20 cellular contexts compared by ENCODE assay signal in genomic region chr19:40525234-40526051, GRCh38. TPM values are rescaled to one million over a fixed set of nuclear protein-coding genes. Genes with fewer than 3 reads are reported as not detected.
A peak's percentile ranks its signal among the peaks of the same experiment; 100 is the strongest.
DNase-seq lines count a peak whose midpoint lies in the region; FAIRE-seq and TF ChIP-seq lines count a peak whose summit lies in the region.
"Had no signal": no experiment of that assay in that cellular context is flagged by ENCODE, and none has a peak within 500 bp of the region (broad histone marks: within the 10 kb centered on the region; RNA-seq: fewer than 3 reads in every experiment).

No MANE protein-coding gene starts in this region.

- H3K4me3 Mint-ChIP-seq in astrocyte (ENCODE audit: unreplicated experiment) = peak overlapping the region; percentile 42
- H3K4me3 Mint-ChIP-seq: CD4-positive, CD25-positive, alpha-beta regulatory T cell; HFFc6 had no signal

- TF ChIP-seq RAD21 in SK-N-SH (IDR thresholded peaks at IDR 0.05; ENCODE audit: low read length) = no peak

- H4K20me1 ChIP-seq in Karpas-422 (ENCODE audit: insufficient read depth, low read depth, low read length) (no peaks in the 10 kb centered on the region), astrocyte (ENCODE audit: insufficient read depth, low read length) (no peaks in the 10 kb centered on the region), osteoblast (ENCODE audit: insufficient read depth, low read length) (no peaks in the 10 kb centered on the region), SK-N-SH (ENCODE audit: insufficient read depth) (no peaks in the 10 kb centered on the region)

- WGBS in lower leg skin, 2 donors = 63 to 69% methylated on average over 12 of the region's 12 CpGs
- 51% methylated on average over 12 of the region's 12 CpGs for WGBS in SK-N-SH (ENCODE audit: low lambda C conversion rate)

- H3K79me2 ChIP-seq in Karpas-422 (ENCODE audit: low read length) (no peaks in the 10 kb centered on the region), astrocyte (ENCODE audit: insufficient read depth, low read length) (no peaks in the 10 kb centered on the region), osteoblast (ENCODE audit: insufficient read depth, low read length) (no peaks in the 10 kb centered on the region), SK-N-SH (ENCODE audit: insufficient read depth) (no peaks in the 10 kb centered on the region)

- H3K27me3 ChIP-seq in Karpas-422 (ENCODE audit: low read length) (no peaks in the 10 kb centered on the region), astrocyte (ENCODE audit: insufficient read depth, low read length) (peaks cover 5% of the 10 kb centered on the region), osteoblast (ENCODE audit: insufficient read depth, low read length) (peaks cover 6% of the 10 kb centered on the region), SK-N-SH (ENCODE audit: insufficient read depth) (no peaks in the 10 kb centered on the region)

- no peaks in the 10 kb centered on the region for H3K4me1 Mint-ChIP-seq in astrocyte (ENCODE audit: low read depth, unreplicated experiment)

- TF ChIP-seq EP300 in SK-N-SH (IDR thresholded peaks at IDR 0.05; ENCODE audit: borderline replicate concordance in 1 of 2, low read depth in 1 of 2, low read length in 1 of 2) = no peak

- POLR2A ChIA-PET in SK-N-SH (lab: Yijun Ruan, JAX) = interaction anchor here (0.5 to 0.7 kb wide), 3 partner anchors 130 to 1802 kb away, joined by 3 to 4 read pairs (median 3); no protein-coding TSS in a partner anchor

- TF ChIP-seq CTCF in astrocyte (IDR thresholded peaks at IDR 0.05; ENCODE audit: insufficient read depth, low read depth, low read length) (no peak), osteoblast (IDR thresholded peaks at IDR 0.05; ENCODE audit: extremely low read depth, low read depth, low read length) (no peak), lower leg skin (IDR thresholded peaks at IDR 0.05) (no peak), SK-N-SH (IDR thresholded peaks at IDR 0.05) (no peak)

- no peaks in the 10 kb centered on the region for H3K36me3 ChIP-seq in Karpas-422 (ENCODE audit: insufficient read depth, low read length)
- no peaks in the 10 kb centered on the region for H3K36me3 ChIP-seq in astrocyte (ENCODE audit: insufficient read depth, low read length)
- H3K36me3 ChIP-seq in osteoblast (ENCODE audit: insufficient read depth, low read length) = no peaks in the 10 kb centered on the region
- no peaks in the 10 kb centered on the region for H3K36me3 ChIP-seq in SK-N-SH (replicated peaks in 1 of 2; ENCODE audit: control insufficient read depth in 1 of 2, insufficient read depth in 2 of 2, low read length in 1 of 2)

- H3K4me3 ChIP-seq in Karpas-422 (ENCODE audit: low read length) (no peak overlapping the region), astrocyte (ENCODE audit: insufficient read depth, low read depth, low read length) (no peak overlapping the region), osteoblast (ENCODE audit: insufficient read depth, low read length) (no peak overlapping the region), lower leg skin (ENCODE audit: low read depth, poor library complexity, severe bottlenecking) (no peak overlapping the region), SK-N-SH (ENCODE audit: low read depth in 2 of 2, low read length in 1 of 2) (no peak overlapping the region)
- H3K4me3 ChIP-seq: SK-N-MC had no signal

- DNase-seq in Karpas-422 = no peak
- no peak for DNase-seq in astrocyte (ENCODE audit: low read depth)
- peak; percentile 18 for DNase-seq in kidney tubule cell (ENCODE audit: low spot score)
- DNase-seq in osteoblast (ENCODE audit: insufficient read length, low spot score, missing footprints) = peak; percentile 79
- no peak for DNase-seq in lower leg skin (ENCODE audit: low spot score in 2 of 2)
- no peak for DNase-seq in SK-N-SH
- DNase-seq in D341Med (ENCODE audit: low spot score) = no peak
- DNase-seq: CD4-positive, CD25-positive, alpha-beta regulatory T cell; DMS 273 treated with DMSO at 0.1 percent for 48 hours; DMS79 treated with DMSO at 0.1 percent for 48 hours; HFFc6; KG1; NCI-H1105 treated with DMSO at 0.1 percent for 48 hours; NCI-H2029 treated with DMSO at 0.1 percent for 48 hours; NCI-H345; NCI-H524; NCI-H774; Right ventricle myocardium superior had no signal

- H3K9me2 ChIP-seq in Karpas-422 (replicated peaks; ENCODE audit: insufficient read depth, low read length) (no peaks in the 10 kb centered on the region), SK-N-SH (no peaks in the 10 kb centered on the region)

- CTCF ChIA-PET in SK-N-SH (lab: Yijun Ruan, JAX) = interaction anchor here (0.8 to 2.7 kb wide), 3 partner anchors 75 to 109 kb away, joined by 3 to 7 read pairs (median 3); no protein-coding TSS in a partner anchor

- no peak overlapping the region for H2AFZ ChIP-seq in Karpas-422 (ENCODE audit: low read length)
- H2AFZ ChIP-seq in astrocyte (ENCODE audit: low read depth, low read length) = no peak overlapping the region
- no peak overlapping the region for H2AFZ ChIP-seq in osteoblast (ENCODE audit: low read length)
- no peak overlapping the region for H2AFZ ChIP-seq in SK-N-SH (ENCODE audit: low read depth)

- H3K27ac ChIP-seq in Karpas-422 (ENCODE audit: low read length) (no peak overlapping the region), astrocyte (ENCODE audit: low read depth, low read length) (no peak overlapping the region), osteoblast (ENCODE audit: low read depth, low read length) (no peak overlapping the region), SK-N-SH (ENCODE audit: low read depth in 2 of 2, low read length in 1 of 2) (no peak overlapping the region)
- H3K27ac ChIP-seq: SK-N-MC had no signal

- H3F3A ChIP-seq in SK-N-SH (replicated peaks; ENCODE audit: insufficient read depth) = no peaks in the 10 kb centered on the region

- peak overlapping the region; percentile 43 for H3K27ac Mint-ChIP-seq in astrocyte (ENCODE audit: unreplicated experiment)
- H3K27ac Mint-ChIP-seq: HFFc6 had no signal

- H3K4me2 ChIP-seq in Karpas-422 (ENCODE audit: low read depth, low read length, poor library complexity, severe bottlenecking) = peak overlapping the region; percentile 26
- H3K4me2 ChIP-seq in astrocyte (ENCODE audit: low read length) = no peak overlapping the region
- no peak overlapping the region for H3K4me2 ChIP-seq in osteoblast (ENCODE audit: insufficient read depth, low read length)
- no peak overlapping the region for H3K4me2 ChIP-seq in SK-N-SH

- peaks cover 1% of the 10 kb centered on the region for H3K36me3 Mint-ChIP-seq in astrocyte (ENCODE audit: low read depth, unreplicated experiment)

- no peak for FAIRE-seq in astrocyte (lab: Jason Lieb, UNC)
- FAIRE-seq: H54 had no signal

- no peak for TF ChIP-seq POLR2A in lower leg skin (IDR thresholded peaks at IDR 0.05)

- H3K27me3 Mint-ChIP-seq in astrocyte (ENCODE audit: low read depth, unreplicated experiment) = peaks cover 42% of the 10 kb centered on the region

- peaks cover 35% of the 10 kb centered on the region for H3K4me1 ChIP-seq in Karpas-422 (ENCODE audit: low read length)
- H3K4me1 ChIP-seq in astrocyte (ENCODE audit: insufficient read depth, low read length) = peaks cover 5% of the 10 kb centered on the region
- peaks cover 6% of the 10 kb centered on the region for H3K4me1 ChIP-seq in osteoblast (ENCODE audit: insufficient read depth, low read length)
- peaks cover 0 to 8% of the 10 kb centered on the region in 2 experiments; a peak in 1 of 4 replicates for H3K4me1 ChIP-seq in SK-N-SH (ENCODE audit: control insufficient read depth in 1 of 2, insufficient read depth in 2 of 2, low read depth in 1 of 2, low read length in 1 of 2)

- H3K9ac ChIP-seq in Karpas-422 (ENCODE audit: low read length) (no peak overlapping the region; the same call in 1 of the 2 replicates), astrocyte (ENCODE audit: low read length) (no peak overlapping the region), SK-N-SH (no peak overlapping the region)

- H3K9me3 ChIP-seq in Karpas-422 (ENCODE audit: low read length) (no peaks in the 10 kb centered on the region), astrocyte (ENCODE audit: insufficient read depth, low read depth, low read length) (no peaks in the 10 kb centered on the region), osteoblast (ENCODE audit: low read depth, low read length) (no peaks in the 10 kb centered on the region), SK-N-SH (no peaks in the 10 kb centered on the region)

- intact Hi-C loops in lower leg skin (cut with DNase I; ENCODE audit: low total_unique reads) = loop anchor here (5.0 to 10.0 kb wide), 2 partner anchors 107 to 211 kb away; no protein-coding TSS in a partner anchor

- H3K9me3 Mint-ChIP-seq in astrocyte (ENCODE audit: unreplicated experiment) = peaks cover 3% of the 10 kb centered on the region
- H3K9me3 Mint-ChIP-seq: HFFc6 had no signal

RNA-seq across cellular contexts. Expression of gene SHKBP1, which starts 51.2 kb away (rescaled TPM):
- total RNA-seq in Karpas-422 (2014; rRNA removed; shearing (Covaris generic); ENCODE audit: low replicate concordance) = 49.7 and 98.2 TPM in 2 replicates
- total RNA-seq in astrocyte = 56.3 and 60.4 TPM in 2 replicates
- total RNA-seq in osteoblast = 16.3 and 18.9 TPM in 2 replicates
- 10 to 100 TPM; 39.6 to 53.4 (median 43.0) TPM for total RNA-seq in lower leg skin
- polyA plus RNA-seq in SK-N-SH (2012; rRNA removed) = 49.1 and 62.7 TPM in 2 replicates
- polyA plus RNA-seq in SK-N-SH (2012; cell fraction: cytosol; rRNA removed) = 18.1 and 37.6 TPM in 2 replicates
- polyA plus RNA-seq in SK-N-SH (2012; cell fraction: nucleus; rRNA removed) = 93.4 and 94.6 TPM in 2 replicates

RNA-seq across cellular contexts. Expression of gene SPTBN4, which starts 58.6 kb away (rescaled TPM):
- 1.0 and 1.1 TPM in 2 replicates for total RNA-seq in Karpas-422 (2014; rRNA removed; shearing (Covaris generic); ENCODE audit: low replicate concordance)
- total RNA-seq in astrocyte (0.41 and 0.53 TPM in 2 replicates), osteoblast (0.72 and 1.2 TPM in 2 replicates), lower leg skin (1 to 10 TPM in 3 of 4 donors, under 1 TPM in 1; 0.25 to 2.2 (median 1.6) TPM)
- polyA plus RNA-seq in SK-N-SH (2012; rRNA removed) = 2.8 and 3.1 TPM in 2 replicates
- polyA plus RNA-seq in SK-N-SH (2012; cell fraction: cytosol; rRNA removed) = 1.6 and 3.1 TPM in 2 replicates
- polyA plus RNA-seq in SK-N-SH (2012; cell fraction: nucleus; rRNA removed) = 4.8 and 5.0 TPM in 2 replicates
- total RNA-seq: CD4-positive, CD25-positive, alpha-beta regulatory T cell had no signal
- polyA plus RNA-seq: CD4-positive, CD25-positive, alpha-beta regulatory T cell had no signal

RNA-seq across cellular contexts. Expression of gene BLVRB, which starts 59.9 kb away (rescaled TPM):
- total RNA-seq in Karpas-422 (2014; rRNA removed; shearing (Covaris generic); ENCODE audit: low replicate concordance) = 10.2 and 14.5 TPM in 2 replicates
- total RNA-seq in astrocyte = 27.1 and 32.7 TPM in 2 replicates
- 75.7 and 82.2 TPM in 2 replicates for total RNA-seq in osteoblast
- total RNA-seq in lower leg skin = 100 to 1,000 TPM; 139 to 161 (median 154) TPM
- 69.7 and 85.9 TPM in 2 replicates for polyA plus RNA-seq in SK-N-SH (2012; rRNA removed)
- polyA plus RNA-seq in SK-N-SH (2012; cell fraction: cytosol; rRNA removed) = 31.1 and 52.7 TPM in 2 replicates
- polyA plus RNA-seq in SK-N-SH (2012; cell fraction: nucleus; rRNA removed) = 44.1 and 51.8 TPM in 2 replicates

Comparison
In these comparisons a context has a peak if more than half of its experiments do, and no peak if none do; other contexts are left out.
1. DNase-seq: peak in kidney tubule cell (single experiment) and osteoblast (single experiment); none in Karpas-422 (single experiment), astrocyte (single experiment), lower leg skin (0 of 2), SK-N-SH (single experiment) and D341Med (single experiment).